In the genomic region with DNA sequence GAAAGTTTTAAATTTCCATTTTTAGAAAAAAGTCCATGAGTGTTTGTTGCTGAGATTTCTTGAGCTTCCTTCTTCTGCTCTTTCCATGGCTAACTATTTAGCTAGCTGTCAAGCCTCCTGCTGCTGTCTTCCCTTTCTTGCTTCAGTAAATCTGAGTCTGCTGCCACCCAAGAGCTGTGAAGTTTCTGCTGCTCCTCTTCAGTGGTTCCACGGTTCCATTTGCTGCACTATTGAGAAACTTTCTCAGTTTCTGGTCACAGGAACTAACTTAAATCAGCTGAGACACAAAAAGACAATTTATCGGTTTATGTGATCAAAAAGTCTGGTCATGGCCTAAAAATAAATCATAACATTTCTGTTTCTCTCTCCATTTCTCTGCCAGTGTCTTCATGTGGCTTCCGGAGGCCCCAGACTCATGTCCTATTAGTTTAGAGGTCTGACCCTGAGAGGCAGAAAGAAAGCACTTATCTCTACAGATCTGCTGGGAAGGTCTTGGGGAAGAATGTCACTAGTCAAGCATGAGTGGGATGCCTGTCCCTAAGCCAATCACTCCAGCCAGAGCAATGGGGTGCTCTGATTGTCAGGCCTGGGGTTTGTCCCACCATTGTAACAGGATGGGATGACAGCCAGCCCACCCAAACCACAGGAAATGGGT, we compare ENCODE assay signal across 15 cellular contexts.
A peak's percentile ranks its signal among the peaks of the same experiment; 100 is the strongest.
DNase-seq lines count a peak whose midpoint lies in the region; ATAC-seq and TF ChIP-seq lines count a peak whose summit lies in the region.
"Had no signal": no experiment of that assay in that cellular context is flagged by ENCODE, and none has a peak within 500 bp of the region (broad histone marks: within the 10 kb centered on the region; RNA-seq: fewer than 3 reads in every experiment).

No MANE protein-coding gene starts in this region.

- peak; percentile 53 for ATAC-seq in GM19452 (IDR thresholded peaks at IDR 0.05; ENCODE audit: unreplicated experiment)
- ATAC-seq in GM21825 (IDR thresholded peaks at IDR 0.05; ENCODE audit: unreplicated experiment), result no peak
- no peak for ATAC-seq in HG03135 (IDR thresholded peaks at IDR 0.05; ENCODE audit: unreplicated experiment)

- H3K27ac Mint-ChIP-seq in neural crest cell (ENCODE audit: unreplicated experiment), result peak overlapping the region; percentile 13
- H3K27ac Mint-ChIP-seq: CD4-positive, CD25-positive, alpha-beta regulatory T cell had no signal

- H3K4me1 ChIP-seq in BLaER1 treated with 17β-estradiol and CSF1 and Interleukin-3, amounts not matched to agents 10 nM and 100 nM, result peaks cover 42 to 100% (median 89%) of the 10 kb centered on the region in 10 experiments

- H3K27ac ChIP-seq in BLaER1 treated with 17β-estradiol and CSF1 and Interleukin-3, amounts not matched to agents 10 nM and 100 nM, result peak overlapping the region in 9 of 11 experiments; percentile 25 to 77 (median 64); a peak in 17 of 22 replicates

- H4K20me1 ChIP-seq in BLaER1 treated with 17β-estradiol and CSF1 and Interleukin-3, amounts not matched to agents 10 nM and 100 nM, result no peaks in the 10 kb centered on the region; a peak in 1 of 22 replicates

- DNase-seq in RPMI7951 (ENCODE audit: low read depth), result peak; percentile 37
- no peak for DNase-seq in neural crest cell (ENCODE audit: low read depth, low spot score)
- no peak for DNase-seq in activated CD8-positive, alpha-beta memory T cell treated with anti-CD3 and anti-CD28 coated beads, Interleukin-2, amount 50 U/mL, for 48 hours
- DNase-seq: CD4-positive, CD25-positive, alpha-beta regulatory T cell; GOT3; MG63; NCI-H1105; NCI-H1694; NCI-H510A treated with DMSO at 0.1 percent for 48 hours; NCI-H82; SIG-M5 had no signal

- H3K36me3 ChIP-seq in BLaER1 treated with 17β-estradiol and CSF1 and Interleukin-3, amounts not matched to agents 10 nM and 100 nM, result no peaks in the 10 kb centered on the region
- H3K36me3 ChIP-seq: MG63 had no signal

- H3K27me3 ChIP-seq in BLaER1 treated with 17β-estradiol and CSF1 and Interleukin-3, amounts not matched to agents 10 nM and 100 nM, result no peaks in the 10 kb centered on the region
- H3K27me3 ChIP-seq: MG63 had no signal

- H3K4me3 Mint-ChIP-seq in neural crest cell, result no peak overlapping the region

- peaks cover 4% of the 10 kb centered on the region for H3K36me3 Mint-ChIP-seq in neural crest cell (ENCODE audit: low read depth)
- H3K36me3 Mint-ChIP-seq: CD4-positive, CD25-positive, alpha-beta regulatory T cell had no signal

- no peak for TF ChIP-seq CTCF in neural crest cell (conservative IDR thresholded peaks at IDR 0.05)

- peaks cover 0 to 16% (median 7%) of the 10 kb centered on the region in 11 experiments; a peak in 10 of 22 replicates for H3K9me3 ChIP-seq in BLaER1 treated with 17β-estradiol and CSF1 and Interleukin-3, amounts not matched to agents 10 nM and 100 nM (replicated peaks in 1 of 11)
- H3K9me3 ChIP-seq: MG63 had no signal

- H3K4me1 Mint-ChIP-seq in neural crest cell, result peaks cover 40% of the 10 kb centered on the region
- H3K4me1 Mint-ChIP-seq: CD4-positive, CD25-positive, alpha-beta regulatory T cell had no signal

- H3K27me3 Mint-ChIP-seq in neural crest cell (ENCODE audit: low read depth), result no peaks in the 10 kb centered on the region

- peak overlapping the region; percentile 63 to 89 (median 77) for H3K4me2 ChIP-seq in BLaER1 treated with 17β-estradiol and CSF1 and Interleukin-3, amounts not matched to agents 10 nM and 100 nM

- H3K9ac ChIP-seq in BLaER1 treated with 17β-estradiol and CSF1 and Interleukin-3, amounts not matched to agents 10 nM and 100 nM, result peak overlapping the region in 6 of 11 experiments; percentile 4 to 64 (median 45); a peak in 9 of 22 replicates

- H3K9me3 Mint-ChIP-seq in neural crest cell, result peaks cover 5% of the 10 kb centered on the region

- peak overlapping the region in 2 of 10 experiments; percentile 12 to 30; a peak in 2 of 20 replicates for H3K4me3 ChIP-seq in BLaER1 treated with 17β-estradiol and CSF1 and Interleukin-3, amounts not matched to agents 10 nM and 100 nM
- H3K4me3 ChIP-seq: MG63 had no signal
